17 cellular contexts compared by ENCODE assay signal in genomic region chr4:47801481-47802002, GRCh38.
"Had no signal": no experiment of that assay in that cellular context is flagged by ENCODE, and none has a peak within 500 bp of the region (broad histone marks: within the 10 kb centered on the region; RNA-seq: fewer than 3 reads in every experiment).

No MANE protein-coding gene starts in this region.

- H3K27ac Mint-ChIP-seq: dendritic cell treated with granulocyte-macrophage colony-stimulating factor and Interleukin-4, amounts not matched to agents 40 ng/mL and 50 ng/mL, for 4 days; effector memory CD8-positive, alpha-beta T cell; memory B cell; mesothelial cell of epicardium; nephron progenitor cell; stimulated activated naive CD8-positive, alpha-beta T cell treated with anti-CD3 and anti-CD28 coated beads, Interleukin-15, Interleukin-2, amounts not matched to agents 100 ng/mL and 50 ng/mL, for 24 hours had no signal

- H3K4me3 Mint-ChIP-seq: dendritic cell treated with granulocyte-macrophage colony-stimulating factor and Interleukin-4, amounts not matched to agents 40 ng/mL and 50 ng/mL, for 4 days; effector memory CD8-positive, alpha-beta T cell; memory B cell; mesothelial cell of epicardium; nephron progenitor cell; stimulated activated naive CD8-positive, alpha-beta T cell treated with anti-CD3 and anti-CD28 coated beads, Interleukin-15, Interleukin-2, amounts not matched to agents 100 ng/mL and 50 ng/mL, for 24 hours had no signal

- DNase-seq: cerebellar nuclear complex; effector memory CD8-positive, alpha-beta T cell; gastrocnemius medialis; heart right ventricle; hypothalamus; kidney glomerular epithelial cell; lower lobe of right lung; nephron progenitor cell; sigmoid colon; small intestine; stimulated activated CD4-positive, alpha-beta T cell treated with anti-CD3 and anti-CD28 coated beads, Interleukin-2, amount 100 ng/mL, for 48 hours; testis had no signal

- H3K4me1 Mint-ChIP-seq: memory B cell, mesothelial cell of epicardium, nephron progenitor cell had no signal

- H3K36me3 Mint-ChIP-seq: memory B cell, mesothelial cell of epicardium had no signal

- H3K27me3 Mint-ChIP-seq: dendritic cell treated with granulocyte-macrophage colony-stimulating factor and Interleukin-4, amounts not matched to agents 40 ng/mL and 50 ng/mL, for 4 days; effector memory CD8-positive, alpha-beta T cell; stimulated activated naive CD8-positive, alpha-beta T cell treated with anti-CD3 and anti-CD28 coated beads, Interleukin-15, Interleukin-2, amounts not matched to agents 100 ng/mL and 50 ng/mL, for 24 hours had no signal

- ATAC-seq: effector memory CD8-positive, alpha-beta T cell; gastrocnemius medialis; left lobe of liver had no signal

- H3K9me3 Mint-ChIP-seq: dendritic cell treated with granulocyte-macrophage colony-stimulating factor and Interleukin-4, amounts not matched to agents 40 ng/mL and 50 ng/mL, for 4 days; effector memory CD8-positive, alpha-beta T cell; stimulated activated naive CD8-positive, alpha-beta T cell treated with anti-CD3 and anti-CD28 coated beads, Interleukin-15, Interleukin-2, amounts not matched to agents 100 ng/mL and 50 ng/mL, for 24 hours had no signal
